Comparison of ENCODE assay signal across 1 cellular context in the genomic region with DNA sequence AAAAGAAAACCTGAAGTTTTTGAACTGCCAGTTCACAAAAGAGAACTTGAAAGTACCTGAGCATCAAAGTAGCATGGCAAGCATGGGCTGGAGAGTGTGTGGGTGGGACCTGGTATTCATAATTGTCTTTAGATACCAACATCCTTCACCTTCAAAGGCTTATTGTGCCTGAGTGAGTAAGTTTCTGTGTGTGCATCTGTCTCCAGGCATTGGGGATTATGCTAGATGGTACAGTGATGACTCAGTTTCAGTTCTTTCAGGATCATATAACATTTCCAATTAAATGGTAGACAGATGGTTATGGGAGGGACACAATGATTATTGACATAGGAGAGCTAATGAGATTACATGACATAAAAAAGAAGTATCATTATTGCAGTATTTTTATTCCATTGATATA.
TF ChIP-seq lines count a peak whose summit lies in the region.

No MANE protein-coding gene starts in this region.

TF ChIP-seq in WTC11, 78 proteins besides CTCF, POLR2A, EP300 and RAD21 (continued from another document):
- TF ChIP-seq ZNF281 (CRISPR knock-in tag; IDR thresholded peaks at IDR 0.05) (no peak), HMGA2 (CRISPR knock-in tag; IDR thresholded peaks at IDR 0.05) (no peak), TEAD1 (CRISPR knock-in tag; IDR thresholded peaks at IDR 0.05) (no peak), RORB (CRISPR knock-in tag; IDR thresholded peaks at IDR 0.05) (no peak), ZBTB21 (CRISPR knock-in tag; IDR thresholded peaks at IDR 0.05; ENCODE audit: borderline replicate concordance) (no peak), RELA (CRISPR knock-in tag; IDR thresholded peaks at IDR 0.05; ENCODE audit: borderline replicate concordance) (no peak), ATF2 (CRISPR knock-in tag; IDR thresholded peaks at IDR 0.05; ENCODE audit: borderline replicate concordance, low read depth) (no peak)
- TF ChIP-seq, protein P1, sequence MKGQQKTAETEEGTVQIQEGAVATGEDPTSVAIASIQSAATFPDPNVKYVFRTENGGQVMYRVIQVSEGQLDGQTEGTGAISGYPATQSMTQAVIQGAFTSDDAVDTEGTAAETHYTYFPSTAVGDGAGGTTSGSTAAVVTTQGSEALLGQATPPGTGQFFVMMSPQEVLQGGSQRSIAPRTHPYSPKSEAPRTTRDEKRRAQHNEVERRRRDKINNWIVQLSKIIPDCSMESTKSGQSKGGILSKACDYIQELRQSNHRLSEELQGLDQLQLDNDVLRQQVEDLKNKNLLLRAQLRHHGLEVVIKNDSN (CRISPR knock-in tag; IDR thresholded peaks at IDR 0.05), result no peak
- TF ChIP-seq, protein P2, sequence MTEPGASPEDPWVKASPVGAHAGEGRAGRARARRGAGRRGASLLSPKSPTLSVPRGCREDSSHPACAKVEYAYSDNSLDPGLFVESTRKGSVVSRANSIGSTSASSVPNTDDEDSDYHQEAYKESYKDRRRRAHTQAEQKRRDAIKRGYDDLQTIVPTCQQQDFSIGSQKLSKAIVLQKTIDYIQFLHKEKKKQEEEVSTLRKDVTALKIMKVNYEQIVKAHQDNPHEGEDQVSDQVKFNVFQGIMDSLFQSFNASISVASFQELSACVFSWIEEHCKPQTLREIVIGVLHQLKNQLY (CRISPR knock-in tag; IDR thresholded peaks at IDR 0.05), result no peak
- TF ChIP-seq, protein P3, sequence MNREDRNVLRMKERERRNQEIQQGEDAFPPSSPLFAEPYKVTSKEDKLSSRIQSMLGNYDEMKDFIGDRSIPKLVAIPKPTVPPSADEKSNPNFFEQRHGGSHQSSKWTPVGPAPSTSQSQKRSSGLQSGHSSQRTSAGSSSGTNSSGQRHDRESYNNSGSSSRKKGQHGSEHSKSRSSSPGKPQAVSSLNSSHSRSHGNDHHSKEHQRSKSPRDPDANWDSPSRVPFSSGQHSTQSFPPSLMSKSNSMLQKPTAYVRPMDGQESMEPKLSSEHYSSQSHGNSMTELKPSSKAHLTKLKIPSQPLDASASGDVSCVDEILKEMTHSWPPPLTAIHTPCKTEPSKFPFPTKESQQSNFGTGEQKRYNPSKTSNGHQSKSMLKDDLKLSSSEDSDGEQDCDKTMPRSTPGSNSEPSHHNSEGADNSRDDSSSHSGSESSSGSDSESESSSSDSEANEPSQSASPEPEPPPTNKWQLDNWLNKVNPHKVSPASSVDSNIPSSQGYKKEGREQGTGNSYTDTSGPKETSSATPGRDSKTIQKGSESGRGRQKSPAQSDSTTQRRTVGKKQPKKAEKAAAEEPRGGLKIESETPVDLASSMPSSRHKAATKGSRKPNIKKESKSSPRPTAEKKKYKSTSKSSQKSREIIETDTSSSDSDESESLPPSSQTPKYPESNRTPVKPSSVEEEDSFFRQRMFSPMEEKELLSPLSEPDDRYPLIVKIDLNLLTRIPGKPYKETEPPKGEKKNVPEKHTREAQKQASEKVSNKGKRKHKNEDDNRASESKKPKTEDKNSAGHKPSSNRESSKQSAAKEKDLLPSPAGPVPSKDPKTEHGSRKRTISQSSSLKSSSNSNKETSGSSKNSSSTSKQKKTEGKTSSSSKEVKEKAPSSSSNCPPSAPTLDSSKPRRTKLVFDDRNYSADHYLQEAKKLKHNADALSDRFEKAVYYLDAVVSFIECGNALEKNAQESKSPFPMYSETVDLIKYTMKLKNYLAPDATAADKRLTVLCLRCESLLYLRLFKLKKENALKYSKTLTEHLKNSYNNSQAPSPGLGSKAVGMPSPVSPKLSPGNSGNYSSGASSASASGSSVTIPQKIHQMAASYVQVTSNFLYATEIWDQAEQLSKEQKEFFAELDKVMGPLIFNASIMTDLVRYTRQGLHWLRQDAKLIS (CRISPR knock-in tag; IDR thresholded peaks at IDR 0.05; ENCODE audit: borderline replicate concordance), result no peak
